Comparison of ENCODE assay signal across 4 cellular contexts in the genomic region with DNA sequence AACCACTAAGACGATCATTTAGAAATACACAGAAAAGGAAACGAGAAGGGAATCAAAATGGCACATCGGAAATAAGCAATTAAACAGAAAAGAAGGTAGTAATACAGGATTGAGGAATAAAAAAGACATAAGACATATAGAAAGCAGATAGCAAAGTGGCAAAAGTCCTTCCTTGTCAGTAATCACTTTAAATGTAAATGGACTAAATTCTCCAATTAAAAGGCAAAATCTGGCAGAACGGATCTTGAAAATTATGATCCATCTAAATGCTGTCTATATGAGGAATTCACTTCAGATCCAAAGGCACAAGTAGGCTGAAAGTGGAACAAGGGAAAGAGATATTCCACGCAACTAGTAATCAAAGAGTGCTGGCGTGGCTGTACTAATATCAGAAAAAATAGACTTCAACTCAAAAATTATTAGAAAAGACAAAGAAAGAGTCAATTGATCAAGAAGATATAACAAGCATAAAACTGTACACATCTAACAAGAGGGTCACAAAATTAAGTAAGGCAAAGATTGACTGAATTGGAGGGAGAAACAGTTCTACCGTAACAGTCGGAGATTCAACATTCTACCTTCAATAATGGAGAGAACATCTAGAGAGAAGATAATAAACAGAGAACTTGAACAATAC.
"Had no signal": no experiment of that assay in that cellular context is flagged by ENCODE, and none has a peak within 500 bp of the region (broad histone marks: within the 10 kb centered on the region; RNA-seq: fewer than 3 reads in every experiment).

No MANE protein-coding gene starts in this region.

- H3K4me2 ChIP-seq: GM23338 had no signal

- H3K27ac Mint-ChIP-seq: GM23338, H9 had no signal

- H3K4me3 Mint-ChIP-seq: GM23338, H9 had no signal

- H2AFZ ChIP-seq: GM23338 had no signal

- DNase-seq: H9, IMR-90, KBM-7 had no signal

- H3K4me1 Mint-ChIP-seq: H9 had no signal

- H3K4me3 ChIP-seq: GM23338 had no signal
